Comparison of ENCODE assay signal across 18 cellular contexts in genomic region chr14:48331421-48331820, GRCh38.
DNase-seq lines count a peak whose midpoint lies in the region; ATAC-seq, FAIRE-seq and TF ChIP-seq lines count a peak whose summit lies in the region.
"Had no signal": no experiment of that assay in that cellular context is flagged by ENCODE, and none has a peak within 500 bp of the region (broad histone marks: within the 10 kb centered on the region; RNA-seq: fewer than 3 reads in every experiment).

No MANE protein-coding gene starts in this region.

- no peak for TF ChIP-seq CTCF in MCF 10A (IDR thresholded peaks at IDR 0.05; ENCODE audit: unreplicated experiment)
- no peak for TF ChIP-seq CTCF in breast epithelium (IDR thresholded peaks at IDR 0.05)
- no peak for TF ChIP-seq CTCF in fibroblast of villous mesenchyme (IDR thresholded peaks at IDR 0.05; ENCODE audit: insufficient read depth, low read depth, low read length)

- no peak overlapping the region for H3K4me3 Mint-ChIP-seq in MCF 10A (ENCODE audit: unreplicated experiment)
- H3K4me3 Mint-ChIP-seq in stimulated activated naive CD8-positive, alpha-beta T cell treated with anti-CD3 and anti-CD28 coated beads, Interleukin-15, amount 100 ng/mL, for 72 hours, result no peak overlapping the region
- H3K4me3 Mint-ChIP-seq: CD4-positive, CD25-positive, alpha-beta regulatory T cell; GM23338 had no signal

- BruUV-seq in MCF 10A (replicated peaks; lab: Mats Ljungman, UMichigan), result no TSS peak

- H3K27me3 ChIP-seq in breast epithelium, result no peaks in the 10 kb centered on the region
- H3K27me3 ChIP-seq: BLaER1 treated with 17β-estradiol and CSF1 and Interleukin-3, amounts not matched to agents 10 nM and 100 nM had no signal

- no peak overlapping the region for H3K27ac Mint-ChIP-seq in MCF 10A (ENCODE audit: low read depth, unreplicated experiment)
- H3K27ac Mint-ChIP-seq in stimulated activated naive CD8-positive, alpha-beta T cell treated with anti-CD3 and anti-CD28 coated beads, Interleukin-15, amount 100 ng/mL, for 72 hours, result no peak overlapping the region
- H3K27ac Mint-ChIP-seq: CD4-positive, CD25-positive, alpha-beta regulatory T cell; GM23338 had no signal

- no peaks in the 10 kb centered on the region for H3K9me3 Mint-ChIP-seq in MCF 10A (ENCODE audit: unreplicated experiment)
- H3K9me3 Mint-ChIP-seq in stimulated activated naive CD8-positive, alpha-beta T cell treated with anti-CD3 and anti-CD28 coated beads, Interleukin-15, amount 100 ng/mL, for 72 hours, result peaks cover 9 to 17% of the 10 kb centered on the region in 2 donors
- H3K9me3 Mint-ChIP-seq: GM23338 had no signal

- H3K4me1 Mint-ChIP-seq in MCF 10A (ENCODE audit: insufficient read depth, unreplicated experiment), result peaks cover 8% of the 10 kb centered on the region
- H3K4me1 Mint-ChIP-seq in stimulated activated naive CD8-positive, alpha-beta T cell treated with anti-CD3 and anti-CD28 coated beads, Interleukin-15, amount 100 ng/mL, for 72 hours, result no peaks in the 10 kb centered on the region
- H3K4me1 Mint-ChIP-seq: CD4-positive, CD25-positive, alpha-beta regulatory T cell; GM23338 had no signal

- DNase-seq in MCF 10A (ENCODE audit: unreplicated experiment), result peak; percentile 6
- no peak for DNase-seq in breast epithelium (ENCODE audit: low spot score in 2 of 2)
- DNase-seq in RPMI7951 (ENCODE audit: low read depth), result peak; percentile 35
- DNase-seq in fibroblast of villous mesenchyme (ENCODE audit: low read depth), result peak; percentile 3
- peak; percentile 24 for DNase-seq in urothelium cell line (ENCODE audit: low spot score)
- no peak for DNase-seq in stimulated activated naive CD8-positive, alpha-beta T cell treated with anti-CD3 and anti-CD28 coated beads, Interleukin-15, amount 100 ng/mL, for 72 hours
- no peak for DNase-seq in RKO (ENCODE audit: low spot score)
- DNase-seq: 8988T; ACHN; CD4-positive, CD25-positive, alpha-beta regulatory T cell; DMS79; H7 had no signal

- no peak for ATAC-seq in stimulated activated naive CD8-positive, alpha-beta T cell treated with anti-CD3 and anti-CD28 coated beads, Interleukin-15, amount 100 ng/mL, for 72 hours
- no peak for ATAC-seq in HG02623 (IDR thresholded peaks at IDR 0.05; ENCODE audit: unreplicated experiment)
- ATAC-seq: GM23338, HepG2 had no signal

- CTCF ChIA-PET in MCF 10A (lab: Yijun Ruan, JAX), result no interaction called here

- H3K36me3 ChIP-seq in breast epithelium, result no peaks in the 10 kb centered on the region
- H3K36me3 ChIP-seq: BLaER1 treated with 17β-estradiol and CSF1 and Interleukin-3, amounts not matched to agents 10 nM and 100 nM had no signal

- FAIRE-seq in urothelium cell line (lab: Jason Lieb, UNC), result no peak
- FAIRE-seq: G401.6, GM12891, HepG2 had no signal

- H3K36me3 Mint-ChIP-seq in MCF 10A (ENCODE audit: insufficient read depth, unreplicated experiment), result no peaks in the 10 kb centered on the region
- H3K36me3 Mint-ChIP-seq: CD4-positive, CD25-positive, alpha-beta regulatory T cell had no signal

- H3K27me3 Mint-ChIP-seq in MCF 10A (ENCODE audit: insufficient read depth, unreplicated experiment), result no peaks in the 10 kb centered on the region
- no peaks in the 10 kb centered on the region for H3K27me3 Mint-ChIP-seq in stimulated activated naive CD8-positive, alpha-beta T cell treated with anti-CD3 and anti-CD28 coated beads, Interleukin-15, amount 100 ng/mL, for 72 hours
- H3K27me3 Mint-ChIP-seq: CD4-positive, CD25-positive, alpha-beta regulatory T cell had no signal

- no peaks in the 10 kb centered on the region for H3K4me1 ChIP-seq in breast epithelium
- H3K4me1 ChIP-seq: BLaER1 treated with 17β-estradiol and CSF1 and Interleukin-3, amounts not matched to agents 10 nM and 100 nM had no signal

- no peaks in the 10 kb centered on the region for H3K9me3 ChIP-seq in breast epithelium
- H3K9me3 ChIP-seq: BLaER1 treated with 17β-estradiol and CSF1 and Interleukin-3, amounts not matched to agents 10 nM and 100 nM had no signal

- no peak overlapping the region for H3K4me3 ChIP-seq in breast epithelium
- H3K4me3 ChIP-seq in fibroblast of villous mesenchyme (ENCODE audit: low read depth, low read length), result no peak overlapping the region
- H3K4me3 ChIP-seq: BLaER1 treated with 17β-estradiol and CSF1 and Interleukin-3, amounts not matched to agents 10 nM and 100 nM; GM23338 had no signal

- TF ChIP-seq POLR2A in breast epithelium (IDR thresholded peaks at IDR 0.05), result no peak

- POLR2A ChIA-PET in MCF 10A (lab: Yijun Ruan, JAX), result no interaction called here

- intact Hi-C loops in MCF 10A (cut with micrococcal nuclease) (no loop called here), breast epithelium (cut with DNase I; ENCODE audit: low total_unique reads) (no loop called here)

- H3K27ac ChIP-seq in breast epithelium, result no peak overlapping the region
- H3K27ac ChIP-seq: BLaER1 treated with 17β-estradiol and CSF1 and Interleukin-3, amounts not matched to agents 10 nM and 100 nM had no signal

Comparison
In these comparisons a context has a peak if more than half of its experiments do, and no peak if none do; other contexts are left out.
1. DNase-seq: peak in MCF 10A (single experiment), RPMI7951 (single experiment), fibroblast of villous mesenchyme (single experiment) and urothelium cell line (single experiment); none in breast epithelium (0 of 2), stimulated activated naive CD8-positive, alpha-beta T cell treated with anti-CD3 and anti-CD28 coated beads, Interleukin-15, amount 100 ng/mL, for 72 hours (0 of 2) and RKO (single experiment).